ENCODE assay signal across 1 cellular context in genomic region chr1:53196485-53197271, GRCh38.
A peak's percentile ranks its signal among the peaks of the same experiment; 100 is the strongest.
TF ChIP-seq lines count a peak whose summit lies in the region.

TSS of gene CPT2 (plus strand) at chr1:53196824. CDS start at chr1:53196944, 120 bp downstream.

TF ChIP-seq in K562, 482 proteins besides CTCF, POLR2A, EP300 and RAD21 (continued from another document and continues in another):
- TF ChIP-seq SREBF1 (IDR thresholded peaks at IDR 0.05; ENCODE audit: borderline replicate concordance, low read depth, low read length) (no peak), OTX1 (CRISPR knock-in tag; IDR thresholded peaks at IDR 0.05) (no peak), POU5F1 (IDR thresholded peaks at IDR 0.05; ENCODE audit: borderline replicate concordance, low read depth, low read length, partially characterized antibody) (no peak), ZBTB5 (IDR thresholded peaks at IDR 0.05) (no peak), ARID4B (CRISPR knock-in tag; IDR thresholded peaks at IDR 0.05) (peak; percentile 53; the same call in 1 of the 2 replicates), MXD1 (CRISPR knock-in tag; IDR thresholded peaks at IDR 0.05; ENCODE audit: borderline replicate concordance, poor library complexity, severe bottlenecking) (no peak), MCM5 (IDR thresholded peaks at IDR 0.05; ENCODE audit: low read depth) (no peak), HMG20B (CRISPR knock-in tag; IDR thresholded peaks at IDR 0.05) (no peak), KDM5B (IDR thresholded peaks at IDR 0.05; ENCODE audit: insufficient replicate concordance, low read depth, low read length) (peak; percentile 87), NCOA4 (IDR thresholded peaks at IDR 0.05; ENCODE audit: partially characterized antibody) (no peak), USF2 (CRISPR knock-in tag; IDR thresholded peaks at IDR 0.05) (no peak), ZNF384 (IDR thresholded peaks at IDR 0.05; ENCODE audit: low read depth, low read length) (peak; percentile 70; the same call in 1 of the 2 replicates), ZNF507 (tag; conservative IDR thresholded peaks at IDR 0.05) (no peak), RFX1 (IDR thresholded peaks at IDR 0.05) (no peak), U2AF1 (optimal IDR thresholded peaks at IDR 0.05; ENCODE audit: low read depth, low read length) (peak; percentile 39), CREB3L1 (IDR thresholded peaks at IDR 0.05; ENCODE audit: borderline replicate concordance, low read depth) (0 out of 2 replicates have a peak, but pooled peaks have one; percentile 18), ZBTB12 (CRISPR knock-in tag; IDR thresholded peaks at IDR 0.05) (no peak), RBM17 (IDR thresholded peaks at IDR 0.05; ENCODE audit: borderline replicate concordance, low read depth, low read length) (no peak), FOXK1 (CRISPR knock-in tag; IDR thresholded peaks at IDR 0.05; ENCODE audit: borderline replicate concordance) (no peak), PBX2 (CRISPR knock-in tag; IDR thresholded peaks at IDR 0.05; ENCODE audit: low read depth) (no peak), PBX2 (tag; conservative IDR thresholded peaks at IDR 0.05; ENCODE audit: low read depth) (no peak), RBFOX2 (IDR thresholded peaks at IDR 0.05; ENCODE audit: low read depth, low read length) (peak; percentile 99), ZNF445 (CRISPR knock-in tag; IDR thresholded peaks at IDR 0.05; ENCODE audit: low read depth) (no peak), HMGXB4 (CRISPR knock-in tag; IDR thresholded peaks at IDR 0.05) (peak; percentile 85), EGR1 (conservative IDR thresholded peaks at IDR 0.05) (peak; percentile 9; the same call in 1 of the 2 replicates), NRF1 (conservative IDR thresholded peaks at IDR 0.05 in 1 of 2, IDR thresholded peaks at IDR 0.05 in 1 of 2) (peak; percentile 70 to 76), ELF2 (CRISPR knock-in tag; IDR thresholded peaks at IDR 0.05) (0 out of 2 replicates have a peak, but pooled peaks have one; percentile 25), ZBTB2 (IDR thresholded peaks at IDR 0.05) (no peak), CREM (IDR thresholded peaks at IDR 0.05; ENCODE audit: low read depth) (peak; percentile 42; the same call in 1 of the 2 replicates), RBM25 (IDR thresholded peaks at IDR 0.05; ENCODE audit: low read depth, low read length, severe bottlenecking) (no peak), RFX5 (IDR thresholded peaks at IDR 0.05; ENCODE audit: low read depth, low read length) (0 out of 2 replicates have a peak, but pooled peaks have one; percentile 20), SMARCA4 (IDR thresholded peaks at IDR 0.05) (peak; percentile 75), ZBTB11 (CRISPR knock-in tag; IDR thresholded peaks at IDR 0.05) (peak in 2 of 3 experiments; percentile 62 to 85; a peak in 3 of 6 replicates), MLLT1 (IDR thresholded peaks at IDR 0.05) (no peak), HNRNPLL (IDR thresholded peaks at IDR 0.05; ENCODE audit: low read depth, low read length, poor library complexity, severe bottlenecking) (peak; percentile 69), KDM2B (CRISPR knock-in tag; IDR thresholded peaks at IDR 0.05) (no peak)
